ENCODE assay signal across 6 cellular contexts in the genomic region with DNA sequence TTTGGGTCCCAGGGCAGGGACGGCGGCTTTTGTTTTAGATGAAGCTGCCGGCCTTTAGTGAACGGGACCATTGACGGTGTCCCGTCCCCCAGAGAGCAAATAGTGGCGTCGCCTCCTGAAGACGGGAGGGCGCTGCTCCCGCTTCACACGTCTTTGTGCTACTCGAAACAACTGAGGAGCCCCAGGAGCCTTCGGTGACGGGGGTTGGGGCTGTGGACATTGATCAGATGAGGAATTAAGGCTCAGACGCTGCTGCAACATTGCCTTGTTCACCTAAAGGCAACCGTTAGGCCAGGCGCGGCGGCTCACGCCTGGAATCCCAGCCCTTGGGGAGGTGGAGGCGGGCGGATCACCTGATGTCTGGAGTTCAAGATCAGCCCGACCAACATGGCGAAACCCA. TPM values are rescaled to one million over a fixed set of nuclear protein-coding genes. Genes with fewer than 3 reads are reported as not detected.
"Had no signal": no experiment of that assay in that cellular context is flagged by ENCODE, and none has a peak within 500 bp of the region (broad histone marks: within the 10 kb centered on the region; RNA-seq: fewer than 3 reads in every experiment).

No MANE protein-coding gene starts in this region.

RNA-seq across cellular contexts. Expression of a gene that starts 0.4 kb away (rescaled TPM):
- total RNA-seq: GM23248, GM23338, H1, H4, H9, HFFc6 had no signal
- polyA plus RNA-seq: GM23248 had no signal
